11 cellular contexts compared by ENCODE assay signal in the genomic region with DNA sequence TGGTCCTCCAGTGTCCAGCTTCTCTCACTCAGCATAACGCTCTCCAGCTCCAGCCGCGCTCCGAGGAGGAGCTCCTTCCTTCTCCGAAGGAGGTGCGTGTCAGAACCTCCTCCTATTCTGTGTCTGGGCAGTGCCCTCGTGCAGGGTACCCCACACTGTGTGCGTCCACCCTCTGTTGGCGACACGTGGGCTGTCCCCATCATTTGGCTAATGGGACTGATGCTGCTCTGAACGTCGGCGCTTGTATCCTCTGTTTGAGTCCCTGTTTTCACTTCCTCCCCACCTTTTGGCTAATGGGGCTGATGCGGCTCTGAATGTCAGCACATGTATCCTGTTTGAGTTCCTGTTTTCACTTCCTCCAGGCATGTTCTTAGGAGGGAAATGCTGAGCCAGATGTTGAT. TPM values are rescaled to one million over a fixed set of nuclear protein-coding genes. Genes with fewer than 3 reads are reported as not detected.
DNase-seq lines count a peak whose midpoint lies in the region; ATAC-seq and FAIRE-seq lines count a peak whose summit lies in the region.
"Had no signal": no experiment of that assay in that cellular context is flagged by ENCODE, and none has a peak within 500 bp of the region (broad histone marks: within the 10 kb centered on the region; RNA-seq: fewer than 3 reads in every experiment).

No MANE protein-coding gene starts in this region.

- peaks cover 8% of the 10 kb centered on the region for H3K4me1 Mint-ChIP-seq in activated CD4-positive, alpha-beta T cell treated with anti-CD3 and anti-CD28 coated beads, Interleukin-2, amount 10 ng/mL, durations not matched to agents 7 days and 5 days

- intact Hi-C loops in sciatic nerve (cut with DNase I) = no loop called here

- H3K36me3 ChIP-seq in small intestine (ENCODE audit: control insufficient read depth in 2 of 2, insufficient read depth in 2 of 2, low read length in 2 of 2) = no peaks in the 10 kb centered on the region

- DNase-seq in GM19240 (ENCODE audit: insufficient read length, low spot score) = peak; percentile 51
- DNase-seq in SIG-M5 treated with dmso at 0.1 percent for 504 hours (lab: John Stamatoyannopoulos, UW; ENCODE audit: unreplicated experiment) = peak; percentile 95
- no peak for DNase-seq in sciatic nerve (ENCODE audit: low spot score)
- DNase-seq in small intestine = no peak
- DNase-seq in NCI-H2196 (lab: John Stamatoyannopoulos, UW; ENCODE audit: unreplicated experiment) = no peak
- no peak for DNase-seq in NCI-H187 treated with DMSO at 0.1 percent for 48 hours (lab: John Stamatoyannopoulos, UW)
- no peak for DNase-seq in activated CD4-positive, alpha-beta T cell treated with anti-CD3 and anti-CD28 coated beads, Interleukin-2, amount 10 ng/mL, durations not matched to agents 7 days and 5 days
- DNase-seq: dorsolateral prefrontal cortex had no signal

- CTCF ChIA-PET in activated CD4-positive, alpha-beta T cell treated with anti-CD3 and anti-CD28 coated beads, Interleukin-2, amount 10 ng/mL, durations not matched to agents 7 days and 5 days (lab: Charles Lee) = interaction anchor here (1.2 kb wide), 1 partner anchor 10 kb away, joined by 4 read pairs; no protein-coding TSS in a partner anchor

- ATAC-seq in HG03039 (IDR thresholded peaks at IDR 0.05; ENCODE audit: unreplicated experiment) = peak; percentile 69
- peak; percentile 72 for ATAC-seq in sciatic nerve

- peaks cover 1% of the 10 kb centered on the region for H3K9me3 ChIP-seq in small intestine (ENCODE audit: control insufficient read depth, low read depth)

- peaks cover 7% of the 10 kb centered on the region for H3K27me3 Mint-ChIP-seq in activated CD4-positive, alpha-beta T cell treated with anti-CD3 and anti-CD28 coated beads, Interleukin-2, amount 10 ng/mL, durations not matched to agents 7 days and 5 days

- H3K27ac ChIP-seq in small intestine (ENCODE audit: low read depth in 1 of 2, low read length in 1 of 2) = no peak overlapping the region
- H3K27ac ChIP-seq: dorsolateral prefrontal cortex, VCaP had no signal

- H3K4me3 Mint-ChIP-seq in activated CD4-positive, alpha-beta T cell treated with anti-CD3 and anti-CD28 coated beads, Interleukin-2, amount 10 ng/mL, durations not matched to agents 7 days and 5 days = no peak overlapping the region

- H3K9me3 Mint-ChIP-seq in activated CD4-positive, alpha-beta T cell treated with anti-CD3 and anti-CD28 coated beads, Interleukin-2, amount 10 ng/mL, durations not matched to agents 7 days and 5 days = no peaks in the 10 kb centered on the region

- H3K4me3 ChIP-seq in small intestine (ENCODE audit: low read depth in 1 of 2, low read length in 2 of 2) = no peak overlapping the region
- H3K4me3 ChIP-seq: dorsolateral prefrontal cortex had no signal

- H3K4me1 ChIP-seq in small intestine (ENCODE audit: control insufficient read depth in 2 of 2, insufficient read depth in 1 of 2, low read depth in 1 of 2, low read length in 1 of 2) = no peaks in the 10 kb centered on the region

- no peak overlapping the region for H3K27ac Mint-ChIP-seq in activated CD4-positive, alpha-beta T cell treated with anti-CD3 and anti-CD28 coated beads, Interleukin-2, amount 10 ng/mL, durations not matched to agents 7 days and 5 days

- 63 to 82% (median 63%) methylated on average over 14 of the region's 14 CpGs for WGBS in small intestine, 3 donors

- POLR2A ChIA-PET in activated CD4-positive, alpha-beta T cell treated with anti-CD3 and anti-CD28 coated beads, Interleukin-2, amount 10 ng/mL, durations not matched to agents 7 days and 5 days (lab: Charles Lee) = no interaction called here

- no peaks in the 10 kb centered on the region for H3K27me3 ChIP-seq in small intestine (ENCODE audit: control insufficient read depth in 2 of 2, insufficient read depth in 2 of 2, low read length in 2 of 2)

- no peak for FAIRE-seq in small intestine (lab: Jason Lieb, UNC)

- no peaks in the 10 kb centered on the region for H3K36me3 Mint-ChIP-seq in activated CD4-positive, alpha-beta T cell treated with anti-CD3 and anti-CD28 coated beads, Interleukin-2, amount 10 ng/mL, durations not matched to agents 7 days and 5 days (ENCODE audit: low read depth)

RNA-seq across cellular contexts. Expression of a gene that starts 22.2 kb away (rescaled TPM):
- total RNA-seq in sciatic nerve = 0.22 TPM
- under 1 TPM in 1 of 3 donors, not detected in 2; 0.10 TPM for polyA plus RNA-seq in small intestine
- total RNA-seq in activated CD4-positive, alpha-beta T cell treated with anti-CD3 and anti-CD28 coated beads, Interleukin-2, amount 10 ng/mL, durations not matched to agents 7 days and 5 days = not detected
- total RNA-seq: H4 had no signal

Comparison
In these comparisons a context has a peak if more than half of its experiments do, and no peak if none do; other contexts are left out.
1. DNase-seq: peak in GM19240 (single experiment) and SIG-M5 treated with dmso at 0.1 percent for 504 hours (single experiment); none in sciatic nerve (single experiment), small intestine (single experiment), NCI-H2196 (single experiment), NCI-H187 treated with DMSO at 0.1 percent for 48 hours (single experiment) and activated CD4-positive, alpha-beta T cell treated with anti-CD3 and anti-CD28 coated beads, Interleukin-2, amount 10 ng/mL, durations not matched to agents 7 days and 5 days (single experiment).